In the genomic region with DNA sequence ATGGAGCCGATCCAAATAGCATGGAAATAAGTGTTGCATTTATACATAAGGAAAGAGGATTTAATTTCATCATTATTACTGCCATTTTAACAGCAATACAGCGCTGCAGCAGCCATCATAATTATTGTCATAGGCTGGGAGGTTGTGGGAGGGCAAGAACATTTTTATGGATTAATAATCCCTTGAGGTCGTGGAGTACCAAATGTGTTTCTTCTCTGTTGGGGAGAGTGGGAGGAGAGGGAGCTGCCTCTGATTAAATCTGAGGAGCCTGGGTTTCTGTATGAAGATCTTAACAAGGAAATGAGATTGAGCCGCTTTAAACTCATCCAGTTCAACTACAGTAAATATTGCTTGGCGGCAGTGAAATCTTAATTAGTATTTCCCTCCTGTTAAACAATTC, we compare ENCODE assay signal across 30 cellular contexts.
"Had no signal": no experiment of that assay in that cellular context is flagged by ENCODE, and none has a peak within 500 bp of the region (broad histone marks: within the 10 kb centered on the region; RNA-seq: fewer than 3 reads in every experiment).

No MANE protein-coding gene starts in this region.

- H3K4me1 ChIP-seq: ascending aorta, breast epithelium, colonic mucosa, esophagus muscularis mucosa, foreskin keratinocyte, gastrocnemius medialis had no signal

- H3K36me3 Mint-ChIP-seq: activated CD4-positive, alpha-beta memory T cell treated with anti-CD3 and anti-CD28 coated beads for 36 hours; activated CD8-positive, alpha-beta memory T cell treated with anti-CD3 and anti-CD28 coated beads, Interleukin-2, amount 10 ng/mL, durations not matched to agents 7 days and 5 days; activated naive CD4-positive, alpha-beta T cell treated with anti-CD3 and anti-CD28 coated beads, Interleukin-2, amount 10 ng/mL, durations not matched to agents 7 days and 5 days; activated naive CD4-positive, alpha-beta T cell treated with anti-CD3 and anti-CD28 coated beads, Interleukin-2, amount 50 U/mL, for 72 hours; activated naive CD8-positive, alpha-beta T cell treated with anti-CD3 and anti-CD28 coated beads, Interleukin-2, amount 10 ng/mL, durations not matched to agents 7 days and 5 days; brain had no signal

- H3K27ac ChIP-seq: ascending aorta, breast epithelium, cardiac muscle cell, colonic mucosa, dorsolateral prefrontal cortex, esophagus muscularis mucosa, foreskin keratinocyte, gastrocnemius medialis had no signal

- H3K9me3 ChIP-seq: ascending aorta, breast epithelium, colonic mucosa, esophagus muscularis mucosa, gastrocnemius medialis had no signal

- H3K9me3 Mint-ChIP-seq: brain, endodermal cell had no signal

- H3K36me3 ChIP-seq: ascending aorta, breast epithelium, cardiac muscle cell, colonic mucosa, esophagus muscularis mucosa, gastrocnemius medialis had no signal

- H3K4me3 Mint-ChIP-seq: activated CD4-positive, alpha-beta memory T cell treated with anti-CD3 and anti-CD28 coated beads for 36 hours; activated CD4-positive, alpha-beta T cell treated with anti-CD3 and anti-CD28 coated beads for 36 hours; activated CD4-positive, alpha-beta T cell treated with anti-CD3 and anti-CD28 coated beads, Interleukin-2, amount 10 ng/mL, durations not matched to agents 24 days and 14 days; activated CD8-positive, alpha-beta memory T cell treated with anti-CD3 and anti-CD28 coated beads, Interleukin-2, amount 10 ng/mL, durations not matched to agents 7 days and 5 days; activated CD8-positive, alpha-beta T cell treated with anti-CD3 and anti-CD28 coated beads, Interleukin-2, amount 10 ng/mL, durations not matched to agents 7 days and 5 days; activated naive CD4-positive, alpha-beta T cell treated with anti-CD3 and anti-CD28 coated beads, Interleukin-2, amount 10 ng/mL, durations not matched to agents 7 days and 5 days; activated naive CD8-positive, alpha-beta T cell treated with anti-CD3 and anti-CD28 coated beads, Interleukin-2, amount 10 ng/mL, durations not matched to agents 7 days and 5 days; activated T-cell treated with anti-CD3 and anti-CD28 coated beads, Interleukin-2, amount 50 U/mL, for 24 hours; activated T-cell treated with anti-CD3 and anti-CD28 coated beads, Interleukin-2, amount 50 U/mL, for 72 hours; brain; endodermal cell had no signal

- DNase-seq: activated CD4-positive, alpha-beta memory T cell treated with anti-CD3 and anti-CD28 coated beads for 36 hours; activated CD4-positive, alpha-beta T cell treated with anti-CD3 and anti-CD28 coated beads for 36 hours; activated CD4-positive, alpha-beta T cell treated with anti-CD3 and anti-CD28 coated beads, Interleukin-2, amount 10 ng/mL, durations not matched to agents 24 days and 14 days; activated CD4-positive, CD25-positive, alpha-beta regulatory T cell; activated CD4-positive, CD25-positive, alpha-beta regulatory T cell treated with anti-CD3 and anti-CD28 coated beads, Interleukin-2, amount 50 U/mL, for 72 hours; activated CD8-positive, alpha-beta memory T cell treated with anti-CD3 and anti-CD28 coated beads, Interleukin-2, amount 10 ng/mL, durations not matched to agents 7 days and 5 days; activated CD8-positive, alpha-beta memory T cell treated with anti-CD3 and anti-CD28 coated beads, Interleukin-2, amount 50 U/mL, for 4 hours; activated CD8-positive, alpha-beta T cell treated with anti-CD3 and anti-CD28 coated beads, Interleukin-2, amount 10 ng/mL, durations not matched to agents 7 days and 5 days; activated gamma-delta T cell; activated naive CD4-positive, alpha-beta T cell; activated naive CD4-positive, alpha-beta T cell treated with anti-CD3 and anti-CD28 coated beads, Interleukin-2, amount 10 ng/mL, durations not matched to agents 7 days and 5 days; activated naive CD8-positive, alpha-beta T cell treated with anti-CD3 and anti-CD28 coated beads, Interleukin-2, amount 10 ng/mL, durations not matched to agents 7 days and 5 days; activated T-cell treated with anti-CD3 and anti-CD28 coated beads, Interleukin-2, amount 50 U/mL, for 24 hours; activated T-cell treated with anti-CD3 and anti-CD28 coated beads, Interleukin-2, amount 50 U/mL, for 72 hours; central memory CD4-positive, alpha-beta T cell; cerebellar nuclear complex; colonic mucosa; dorsolateral prefrontal cortex; effector memory CD4-positive, alpha-beta T cell; endodermal cell; erythroblast; foreskin keratinocyte; gastrocnemius medialis; T-helper 2 cell had no signal

- H3K27me3 Mint-ChIP-seq: activated CD4-positive, alpha-beta memory T cell treated with anti-CD3 and anti-CD28 coated beads for 36 hours; activated CD4-positive, alpha-beta T cell treated with anti-CD3 and anti-CD28 coated beads for 36 hours; activated CD4-positive, alpha-beta T cell treated with anti-CD3 and anti-CD28 coated beads, Interleukin-2, amount 10 ng/mL, durations not matched to agents 24 days and 14 days; activated CD8-positive, alpha-beta memory T cell treated with anti-CD3 and anti-CD28 coated beads, Interleukin-2, amount 10 ng/mL, durations not matched to agents 7 days and 5 days; activated naive CD4-positive, alpha-beta T cell treated with anti-CD3 and anti-CD28 coated beads, Interleukin-2, amount 10 ng/mL, durations not matched to agents 7 days and 5 days; activated naive CD8-positive, alpha-beta T cell treated with anti-CD3 and anti-CD28 coated beads, Interleukin-2, amount 10 ng/mL, durations not matched to agents 7 days and 5 days; activated T-cell treated with anti-CD3 and anti-CD28 coated beads, Interleukin-2, amount 50 U/mL, for 24 hours; brain had no signal

- H3K27me3 ChIP-seq: ascending aorta, breast epithelium, cardiac muscle cell, colonic mucosa, dorsolateral prefrontal cortex, esophagus muscularis mucosa, foreskin keratinocyte, gastrocnemius medialis had no signal

- H3K4me3 ChIP-seq: ascending aorta, breast epithelium, cardiac muscle cell, colonic mucosa, dorsolateral prefrontal cortex, esophagus muscularis mucosa, gastrocnemius medialis had no signal

- H3K27ac Mint-ChIP-seq: activated CD4-positive, alpha-beta memory T cell treated with anti-CD3 and anti-CD28 coated beads for 36 hours; activated CD4-positive, alpha-beta T cell treated with anti-CD3 and anti-CD28 coated beads for 36 hours; activated CD4-positive, alpha-beta T cell treated with anti-CD3 and anti-CD28 coated beads, Interleukin-2, amount 10 ng/mL, durations not matched to agents 24 days and 14 days; activated CD8-positive, alpha-beta memory T cell treated with anti-CD3 and anti-CD28 coated beads, Interleukin-2, amount 10 ng/mL, durations not matched to agents 7 days and 5 days; activated CD8-positive, alpha-beta T cell treated with anti-CD3 and anti-CD28 coated beads, Interleukin-2, amount 10 ng/mL, durations not matched to agents 7 days and 5 days; activated naive CD4-positive, alpha-beta T cell treated with anti-CD3 and anti-CD28 coated beads, Interleukin-2, amount 10 ng/mL, durations not matched to agents 7 days and 5 days; activated naive CD4-positive, alpha-beta T cell treated with anti-CD3 and anti-CD28 coated beads, Interleukin-2, amount 50 U/mL, for 72 hours; activated naive CD8-positive, alpha-beta T cell treated with anti-CD3 and anti-CD28 coated beads, Interleukin-2, amount 10 ng/mL, durations not matched to agents 7 days and 5 days; activated T-cell treated with anti-CD3 and anti-CD28 coated beads, Interleukin-2, amount 50 U/mL, for 24 hours; activated T-cell treated with anti-CD3 and anti-CD28 coated beads, Interleukin-2, amount 50 U/mL, for 72 hours; brain; endodermal cell had no signal

- H3K4me1 Mint-ChIP-seq: activated CD4-positive, alpha-beta T cell treated with anti-CD3 and anti-CD28 coated beads for 36 hours; activated CD4-positive, alpha-beta T cell treated with anti-CD3 and anti-CD28 coated beads, Interleukin-2, amount 10 ng/mL, durations not matched to agents 24 days and 14 days; activated CD8-positive, alpha-beta memory T cell treated with anti-CD3 and anti-CD28 coated beads, Interleukin-2, amount 10 ng/mL, durations not matched to agents 7 days and 5 days; activated naive CD4-positive, alpha-beta T cell treated with anti-CD3 and anti-CD28 coated beads, Interleukin-2, amount 10 ng/mL, durations not matched to agents 7 days and 5 days; activated naive CD8-positive, alpha-beta T cell treated with anti-CD3 and anti-CD28 coated beads, Interleukin-2, amount 10 ng/mL, durations not matched to agents 7 days and 5 days had no signal
